Comparison of ENCODE assay signal across 15 cellular contexts in the genomic region with DNA sequence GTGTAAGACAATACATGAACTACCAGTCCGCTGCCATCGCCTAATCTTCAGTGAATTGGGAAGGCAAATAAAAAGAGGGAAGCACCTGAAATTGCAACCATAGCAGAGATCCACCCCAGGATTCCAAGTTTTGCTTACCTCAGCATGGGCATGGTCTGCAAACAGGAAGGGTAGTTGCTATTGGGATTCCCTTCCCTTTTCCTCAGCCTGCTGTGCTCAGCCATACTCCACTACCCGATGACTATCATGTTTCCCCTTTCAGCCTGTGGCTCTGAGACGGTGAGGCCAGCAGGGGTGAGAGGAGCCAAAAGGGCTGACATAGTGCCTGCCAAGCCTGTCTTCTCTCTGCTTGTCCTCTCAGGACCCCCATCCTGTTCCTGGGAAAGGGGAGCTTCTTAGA.
DNase-seq lines count a peak whose midpoint lies in the region; ATAC-seq, FAIRE-seq and TF ChIP-seq lines count a peak whose summit lies in the region.
"Had no signal": no experiment of that assay in that cellular context is flagged by ENCODE, and none has a peak within 500 bp of the region (broad histone marks: within the 10 kb centered on the region; RNA-seq: fewer than 3 reads in every experiment).

No MANE protein-coding gene starts in this region.

- H3K4me3 Mint-ChIP-seq in naive thymus-derived CD4-positive, alpha-beta T cell = no peak overlapping the region
- no peak overlapping the region for H3K4me3 Mint-ChIP-seq in activated naive CD8-positive, alpha-beta T cell treated with anti-CD3 and anti-CD28 coated beads, Interleukin-2, amount 50 U/mL, for 24 hours
- H3K4me3 Mint-ChIP-seq: stimulated activated naive B cell treated with anti-CD40 and anti-IgM and Interleukin-4, amounts not matched to agents 10 μg/mL and 1 μg/mL and 100 μg/mL, for 72 hours had no signal

- no peaks in the 10 kb centered on the region for H3K79me2 ChIP-seq in PC-3 (ENCODE audit: low read length)

- no peaks in the 10 kb centered on the region for H3K27me3 ChIP-seq in PC-3 (ENCODE audit: low read length)
- no peaks in the 10 kb centered on the region for H3K27me3 ChIP-seq in naive thymus-derived CD4-positive, alpha-beta T cell (ENCODE audit: control insufficient read depth in 2 of 2, insufficient read depth in 2 of 2, low read length in 2 of 2)
- H3K27me3 ChIP-seq: SJCRH30 had no signal

- H2AFZ ChIP-seq in PC-3 (ENCODE audit: low read length) = no peak overlapping the region

- no peaks in the 10 kb centered on the region for H3K9me3 ChIP-seq in PC-3 (ENCODE audit: low read length)
- H3K9me3 ChIP-seq in naive thymus-derived CD4-positive, alpha-beta T cell (ENCODE audit: control insufficient read depth in 2 of 3, low read length in 3 of 3) = peaks cover 0 to 9% (median 0%) of the 10 kb centered on the region in 3 experiments
- H3K9me3 ChIP-seq: SJCRH30 had no signal

- peaks cover 22 to 78% (median 60%) of the 10 kb centered on the region in 5 donors for H3K36me3 Mint-ChIP-seq in naive thymus-derived CD4-positive, alpha-beta T cell
- peaks cover 57% of the 10 kb centered on the region for H3K36me3 Mint-ChIP-seq in activated naive CD8-positive, alpha-beta T cell treated with anti-CD3 and anti-CD28 coated beads, Interleukin-2, amount 50 U/mL, for 24 hours (ENCODE audit: low read depth)

- intact Hi-C loops in PC-3 (cut with micrococcal nuclease) (no loop called here), left cardiac atrium (cut with DNase I) (no loop called here)
- intact Hi-C loops in naive thymus-derived CD4-positive, alpha-beta T cell (cut with micrococcal nuclease) = no loop called here

- POLR2A ChIA-PET in PC-3 (lab: Charles Lee; ENCODE audit: unreplicated experiment) = no interaction called here
- POLR2A ChIA-PET in naive thymus-derived CD4-positive, alpha-beta T cell (lab: Charles Lee) = no interaction called here

- no peak overlapping the region for H3K27ac ChIP-seq in PC-3 (ENCODE audit: low read length)
- H3K27ac ChIP-seq in naive thymus-derived CD4-positive, alpha-beta T cell (ENCODE audit: low read depth, low read length) = no peak overlapping the region
- H3K27ac ChIP-seq: SJCRH30, VCaP had no signal

- no peak for TF ChIP-seq CTCF in PC-3 (conservative IDR thresholded peaks at IDR 0.05; ENCODE audit: low read depth, low read length)

- H3K4me1 Mint-ChIP-seq in naive thymus-derived CD4-positive, alpha-beta T cell = no peaks in the 10 kb centered on the region
- H3K4me1 Mint-ChIP-seq in activated naive CD8-positive, alpha-beta T cell treated with anti-CD3 and anti-CD28 coated beads, Interleukin-2, amount 50 U/mL, for 24 hours = no peaks in the 10 kb centered on the region
- H3K4me1 Mint-ChIP-seq: stimulated activated naive B cell treated with anti-CD40 and anti-IgM and Interleukin-4, amounts not matched to agents 10 μg/mL and 1 μg/mL and 100 μg/mL, for 72 hours had no signal

- DNase-seq in DMS53 (lab: John Stamatoyannopoulos, UW) (peak; percentile 86), PC-3 (no peak), left cardiac atrium (no peak), H54 (ENCODE audit: insufficient read length, low spot score) (no peak), KG1 (lab: John Stamatoyannopoulos, UW) (no peak)
- DNase-seq in naive thymus-derived CD4-positive, alpha-beta T cell = no peak
- no peak for DNase-seq in activated naive CD8-positive, alpha-beta T cell treated with anti-CD3 and anti-CD28 coated beads, Interleukin-2, amount 50 U/mL, for 24 hours
- DNase-seq: EL; islet precursor cell; NCI-H1105; SJCRH30; stimulated activated naive B cell treated with anti-CD40 and anti-IgM and Interleukin-4, amounts not matched to agents 10 μg/mL and 1 μg/mL and 100 μg/mL, for 72 hours had no signal

- H3K27me3 Mint-ChIP-seq in naive thymus-derived CD4-positive, alpha-beta T cell = no peaks in the 10 kb centered on the region
- no peaks in the 10 kb centered on the region for H3K27me3 Mint-ChIP-seq in activated naive CD8-positive, alpha-beta T cell treated with anti-CD3 and anti-CD28 coated beads, Interleukin-2, amount 50 U/mL, for 24 hours
- H3K27me3 Mint-ChIP-seq: stimulated activated naive B cell treated with anti-CD40 and anti-IgM and Interleukin-4, amounts not matched to agents 10 μg/mL and 1 μg/mL and 100 μg/mL, for 72 hours had no signal

- H3K4me2 ChIP-seq in PC-3 (ENCODE audit: low read length) = no peak overlapping the region

- peaks cover 3 to 39% (median 17%) of the 10 kb centered on the region in 11 donors for H3K9me3 Mint-ChIP-seq in naive thymus-derived CD4-positive, alpha-beta T cell
- peaks cover 27% of the 10 kb centered on the region for H3K9me3 Mint-ChIP-seq in activated naive CD8-positive, alpha-beta T cell treated with anti-CD3 and anti-CD28 coated beads, Interleukin-2, amount 50 U/mL, for 24 hours

- no peak overlapping the region for H3K4me3 ChIP-seq in PC-3 (ENCODE audit: low read length)
- H3K4me3 ChIP-seq in naive thymus-derived CD4-positive, alpha-beta T cell (ENCODE audit: low read length) = no peak overlapping the region
- H3K4me3 ChIP-seq: SJCRH30 had no signal

- no peak for TF ChIP-seq POLR2A in H54 (IDR thresholded peaks at IDR 0.05; ENCODE audit: low read depth, low read length)

- H3K27ac Mint-ChIP-seq in naive thymus-derived CD4-positive, alpha-beta T cell = no peak overlapping the region
- no peak overlapping the region for H3K27ac Mint-ChIP-seq in activated naive CD8-positive, alpha-beta T cell treated with anti-CD3 and anti-CD28 coated beads, Interleukin-2, amount 50 U/mL, for 24 hours
- H3K27ac Mint-ChIP-seq: stimulated activated naive B cell treated with anti-CD40 and anti-IgM and Interleukin-4, amounts not matched to agents 10 μg/mL and 1 μg/mL and 100 μg/mL, for 72 hours had no signal

- no peaks in the 10 kb centered on the region for H4K20me1 ChIP-seq in PC-3 (ENCODE audit: low read length)

- H3F3A ChIP-seq in PC-3 (ENCODE audit: low read length, unreplicated experiment) = no peaks in the 10 kb centered on the region

- ATAC-seq in PC-3 (0 out of 2 replicates have a peak, but pooled peaks have one; percentile 22), left cardiac atrium (peak; percentile 50 to 92), GM18502 (IDR thresholded peaks at IDR 0.05; ENCODE audit: poor library complexity, unreplicated experiment) (no peak)
- ATAC-seq in naive thymus-derived CD4-positive, alpha-beta T cell = peak; percentile 32
- ATAC-seq in activated naive CD8-positive, alpha-beta T cell treated with anti-CD3 and anti-CD28 coated beads, Interleukin-2, amount 50 U/mL, for 24 hours = no peak
- ATAC-seq: stimulated activated naive B cell treated with anti-CD40 and anti-IgM and Interleukin-4, amounts not matched to agents 10 μg/mL and 1 μg/mL and 100 μg/mL, for 72 hours had no signal

- BruUV-seq in PC-3 (replicated peaks; lab: Mats Ljungman, UMichigan) = no TSS peak

- H3K9ac ChIP-seq in PC-3 (ENCODE audit: low read length) = no peak overlapping the region

- H3K4me1 ChIP-seq in PC-3 (ENCODE audit: insufficient read depth, low read length) = peaks cover 11% of the 10 kb centered on the region
- no peaks in the 10 kb centered on the region for H3K4me1 ChIP-seq in naive thymus-derived CD4-positive, alpha-beta T cell (ENCODE audit: control insufficient read depth in 2 of 2, insufficient read depth in 2 of 2, low read length in 2 of 2)
- H3K4me1 ChIP-seq: SJCRH30 had no signal

- CTCF ChIA-PET in PC-3 (lab: Charles Lee) = no interaction called here
- CTCF ChIA-PET in naive thymus-derived CD4-positive, alpha-beta T cell (lab: Charles Lee) = no interaction called here

- H3K36me3 ChIP-seq in PC-3 (ENCODE audit: low read depth, low read length) = no peaks in the 10 kb centered on the region
- no peaks in the 10 kb centered on the region for H3K36me3 ChIP-seq in naive thymus-derived CD4-positive, alpha-beta T cell (ENCODE audit: control insufficient read depth in 2 of 3, insufficient read depth in 3 of 3, low read length in 3 of 3)
- H3K36me3 ChIP-seq: SJCRH30 had no signal

- H3K9me2 ChIP-seq in PC-3 (replicated peaks; ENCODE audit: low read length) = no peaks in the 10 kb centered on the region

- no peak for FAIRE-seq in H54 (lab: Jason Lieb, UNC)
- FAIRE-seq: colon had no signal

Comparison
In these comparisons a context has a peak if more than half of its experiments do, and no peak if none do; other contexts are left out.
1. ATAC-seq: peak in PC-3 (single experiment), left cardiac atrium (2 of 2) and naive thymus-derived CD4-positive, alpha-beta T cell (single experiment); none in GM18502 (single experiment) and activated naive CD8-positive, alpha-beta T cell treated with anti-CD3 and anti-CD28 coated beads, Interleukin-2, amount 50 U/mL, for 24 hours (single experiment).